ENCODE assay signal across 8 cellular contexts in the genomic region with DNA sequence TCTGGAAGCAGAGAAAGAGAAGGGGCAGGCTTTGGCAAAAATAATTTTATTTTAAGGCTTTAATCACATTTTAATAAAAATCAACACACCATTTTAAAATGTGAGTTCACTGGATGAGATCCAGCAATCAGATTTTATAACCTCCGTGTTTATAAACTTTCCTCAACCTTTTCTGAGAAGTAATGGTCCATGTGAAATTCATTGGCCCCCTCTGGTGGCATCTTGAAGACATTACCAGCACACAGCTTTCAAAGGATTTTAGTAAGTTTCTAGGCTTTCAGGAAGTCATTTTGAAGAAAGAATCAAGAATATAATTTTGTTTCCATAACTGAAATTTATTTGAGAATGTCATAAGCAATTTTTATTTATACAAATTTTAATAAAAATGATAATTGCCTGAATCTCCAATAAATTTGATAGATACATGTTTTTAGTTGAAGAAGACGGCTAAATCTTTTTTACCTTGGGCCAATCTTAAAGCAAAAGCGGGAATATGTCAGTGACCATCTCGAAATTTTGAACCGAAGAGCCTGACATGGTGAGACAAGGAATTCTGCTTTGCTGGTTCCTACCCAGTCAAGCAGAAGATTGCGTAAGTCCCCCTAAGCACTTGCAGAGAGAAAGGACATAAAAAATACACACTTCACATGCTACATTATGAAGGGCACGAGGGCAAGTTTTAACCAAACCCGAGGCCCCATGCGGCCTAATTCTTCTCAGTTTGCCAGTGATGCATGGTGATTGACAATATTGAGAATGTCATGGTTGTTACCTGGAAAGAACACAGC.
DNase-seq lines count a peak whose midpoint lies in the region; ATAC-seq, FAIRE-seq and TF ChIP-seq lines count a peak whose summit lies in the region.

No MANE protein-coding gene starts in this region.

- in situ Hi-C loops in astrocyte of the cerebellum (cut with HindIII; ENCODE audit: low sequenced_read_pairs): no loop called here

- no peak for TF ChIP-seq POLR2A in GM12891 (IDR thresholded peaks at IDR 0.05; ENCODE audit: low read depth, low read length)

- peak; percentile 83 for TF ChIP-seq CTCF in astrocyte of the cerebellum (IDR thresholded peaks at IDR 0.05; ENCODE audit: low read depth, low read length, missing control alignments)

- ATAC-seq in HG02759 (IDR thresholded peaks at IDR 0.05; ENCODE audit: unreplicated experiment): peak; percentile 37

- no peak overlapping the region for H3K4me3 ChIP-seq in astrocyte of the cerebellum (ENCODE audit: low read depth, low read length)

- DNase-seq in AML-193 (lab: John Stamatoyannopoulos, UW): peak; percentile 29 to 49
- peak; percentile 25 for DNase-seq in GM12891 (ENCODE audit: insufficient read length, low spot score)
- DNase-seq in NCI-H1105 treated with DMSO at 0.1 percent for 48 hours (lab: John Stamatoyannopoulos, UW): peak; percentile 56
- DNase-seq in astrocyte of the cerebellum (ENCODE audit: low read depth): peak; percentile 26
- peak; percentile 73 for DNase-seq in left kidney (ENCODE audit: low read depth, low spot score)
- DNase-seq in NCI-H226: no peak
- no peak for DNase-seq in stimulated activated CD4-positive, alpha-beta T cell treated with anti-CD3 and anti-CD28 coated beads, Interleukin-4, amount 100 ng/mL, for 24 hours

- no peak for FAIRE-seq in GM12891 (lab: Jason Lieb, UNC)

TF ChIP-seq in GM12891, 5 proteins besides CTCF, POLR2A, EP300 and RAD21:
- no peak for TF ChIP-seq SPI1 (IDR thresholded peaks at IDR 0.05; ENCODE audit: low read depth, low read length)
- TF ChIP-seq TAF1 (IDR thresholded peaks at IDR 0.05; ENCODE audit: low read depth, low read length): no peak
- TF ChIP-seq PAX5 (IDR thresholded peaks at IDR 0.05; ENCODE audit: insufficient read depth, low read length, severe bottlenecking): no peak
- no peak for TF ChIP-seq POU2F2 (IDR thresholded peaks at IDR 0.05; ENCODE audit: low read depth, low read length)
- no peak for TF ChIP-seq POLR2AphosphoS5 (IDR thresholded peaks at IDR 0.05; ENCODE audit: low read depth, low read length)

Comparison
In these comparisons a context has a peak if more than half of its experiments do, and no peak if none do; other contexts are left out.
1. DNase-seq: peak in AML-193 (2 of 2), GM12891 (single experiment), NCI-H1105 treated with DMSO at 0.1 percent for 48 hours (single experiment), astrocyte of the cerebellum (single experiment) and left kidney (single experiment); none in NCI-H226 (single experiment) and stimulated activated CD4-positive, alpha-beta T cell treated with anti-CD3 and anti-CD28 coated beads, Interleukin-4, amount 100 ng/mL, for 24 hours (single experiment).